1 cellular context compared by ENCODE assay signal in genomic region chr1:25706146-25707089, GRCh38.
TF ChIP-seq lines count a peak whose summit lies in the region.

No MANE protein-coding gene starts in this region.

TF ChIP-seq in HEK293, 187 proteins besides CTCF, POLR2A, EP300 and RAD21 (continued from another document):
- no peak for TF ChIP-seq ZNF629 (tag by site-specific recombination; IDR thresholded peaks at IDR 0.05)
- TF ChIP-seq ZNF155 (tag by site-specific recombination; IDR thresholded peaks at IDR 0.05): no peak
- TF ChIP-seq ZNF211 (tag by site-specific recombination; IDR thresholded peaks at IDR 0.05; ENCODE audit: low read depth): no peak
- no peak for TF ChIP-seq ZNF544 (tag by site-specific recombination; IDR thresholded peaks at IDR 0.05)
- peak; percentile 53 for TF ChIP-seq GLIS1 (tag by site-specific recombination; IDR thresholded peaks at IDR 0.05)
- TF ChIP-seq ZNF37A (tag by site-specific recombination; IDR thresholded peaks at IDR 0.05): no peak
- no peak for TF ChIP-seq AEBP2 (tag by site-specific recombination; IDR thresholded peaks at IDR 0.05; ENCODE audit: borderline replicate concordance)
- TF ChIP-seq ZFHX2 (tag by site-specific recombination; conservative IDR thresholded peaks at IDR 0.05): no peak; the same call in 1 of the 2 replicates
- no peak for TF ChIP-seq IKZF3 (tag by site-specific recombination; IDR thresholded peaks at IDR 0.05)
